17 cellular contexts compared by ENCODE assay signal in the genomic region with DNA sequence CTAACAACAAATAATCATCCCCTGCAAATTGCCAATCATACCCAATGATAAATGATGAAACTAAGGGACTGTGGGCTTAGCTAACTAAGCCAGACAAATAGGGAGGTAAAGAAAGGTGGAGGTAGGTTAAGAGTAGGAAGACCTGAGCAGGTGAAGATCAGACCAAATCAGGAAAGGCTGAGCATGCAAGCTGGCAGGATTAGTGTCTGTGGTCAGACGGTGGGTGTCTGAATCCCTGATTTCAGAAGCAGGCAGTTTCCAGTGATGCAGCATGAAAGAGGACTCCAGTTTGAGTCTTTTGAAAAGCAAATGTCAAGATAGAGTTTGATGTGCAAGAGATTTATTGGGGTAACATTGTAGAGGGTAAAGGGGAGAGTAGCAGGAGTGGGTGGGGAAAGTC.
DNase-seq lines count a peak whose midpoint lies in the region; ATAC-seq and TF ChIP-seq lines count a peak whose summit lies in the region.
"Had no signal": no experiment of that assay in that cellular context is flagged by ENCODE, and none has a peak within 500 bp of the region (broad histone marks: within the 10 kb centered on the region; RNA-seq: fewer than 3 reads in every experiment).

No MANE protein-coding gene starts in this region.

- H3K27ac ChIP-seq in HEK293 (ENCODE audit: extremely low read depth, low read depth, low read length): no peak overlapping the region
- peak overlapping the region; percentile 27; the same call in 1 of the 2 replicates for H3K27ac ChIP-seq in SJCRH30
- H3K27ac ChIP-seq: BLaER1 had no signal

- CTCF ChIA-PET in HEK293 (lab: Yijun Ruan, JAX): interaction anchor here (1.2 kb wide), 1 partner anchor 181 kb away, joined by 3 read pairs; the partner anchor contains the start of gene MYLIP

- H3K9me3 ChIP-seq in HEK293 (ENCODE audit: control insufficient read depth, insufficient read depth, low read depth, low read length): no peaks in the 10 kb centered on the region
- H3K9me3 ChIP-seq in SJCRH30 (replicated peaks): no peaks in the 10 kb centered on the region
- H3K9me3 ChIP-seq: BE2C, BLaER1, Caco-2 had no signal

- no peaks in the 10 kb centered on the region for H3K27me3 ChIP-seq in SJCRH30
- H3K27me3 ChIP-seq: BE2C, BLaER1 had no signal

- DNase-seq in NCI-H82 (lab: John Stamatoyannopoulos, UW): peak; percentile 59
- DNase-seq in NCI-H82 treated with DMSO at 0.1 percent for 48 hours (lab: John Stamatoyannopoulos, UW; ENCODE audit: unreplicated experiment): no peak
- no peak for DNase-seq in SJCRH30
- no peak for DNase-seq in SIG-M5 (lab: John Stamatoyannopoulos, UW)
- DNase-seq: 8988T; ACHN; BE2C; Caco-2; Calu3; CD4-positive, alpha-beta T cell; CD8-positive, alpha-beta T cell; DMS79 treated with DMSO at 0.1 percent for 48 hours; GF-D8 had no signal

- H3K4me1 ChIP-seq in HEK293 (ENCODE audit: control insufficient read depth, insufficient read depth, low read length) (peaks cover 37% of the 10 kb centered on the region), SJCRH30 (peaks cover 15% of the 10 kb centered on the region)

- H3K4me3 ChIP-seq in HEK293 (ENCODE audit: low read depth, low read length) (no peak overlapping the region), SJCRH30 (no peak overlapping the region)
- H3K4me3 ChIP-seq: BLaER1 had no signal

- TF ChIP-seq CTCF in HEK293 (tag by site-specific recombination; IDR thresholded peaks at IDR 0.05): no peak

- POLR2A ChIA-PET in HEK293 (lab: Yijun Ruan, JAX): interaction anchor here (3.1 kb wide), 1 partner anchor 181 kb away, joined by 23 read pairs; the partner anchor contains the start of gene MYLIP

- H3K36me3 ChIP-seq in HEK293 (ENCODE audit: control insufficient read depth in 2 of 2, insufficient read depth in 1 of 2, low read length in 2 of 2) (no peaks in the 10 kb centered on the region), SJCRH30 (no peaks in the 10 kb centered on the region)
- H3K36me3 ChIP-seq: BE2C, BLaER1 had no signal

- ATAC-seq in GM18520 (IDR thresholded peaks at IDR 0.05; ENCODE audit: unreplicated experiment) (no peak), GM18873 (IDR thresholded peaks at IDR 0.05; ENCODE audit: low FRiP score, unreplicated experiment) (no peak)
- ATAC-seq: CD8-positive, alpha-beta T cell had no signal

TF ChIP-seq in HEK293, 187 proteins besides CTCF, POLR2A, EP300 and RAD21:
- peak; percentile 37; the same call in 1 of the 2 replicates for TF ChIP-seq ZNF10 (tag by site-specific recombination; IDR thresholded peaks at IDR 0.05)
- no peak for TF ChIP-seq TRIM28 (IDR thresholded peaks at IDR 0.05; ENCODE audit: borderline replicate concordance, low read length)
